In genomic region chr5:110909415-110909814, GRCh38 we compare ENCODE assay signal across 2 cellular contexts.
TF ChIP-seq lines count a peak whose summit lies in the region.

No MANE protein-coding gene starts in this region.

TF ChIP-seq in SK-N-SH treated with all-trans-retinoic acid at 6 μM for 48 hours, 23 proteins besides CTCF, POLR2A, EP300 and RAD21:
- TF ChIP-seq TSHZ2 (CRISPR knock-in tag; IDR thresholded peaks at IDR 0.05) (no peak), ZNF70 (CRISPR knock-in tag; IDR thresholded peaks at IDR 0.05) (no peak)
TF ChIP-seq in SK-N-SH treated with all-trans-retinoic acid at 6 μM for 48 hours: peak in this region for 0.

TF ChIP-seq in HepG2, 621 proteins besides CTCF, POLR2A, EP300 and RAD21:
- TF ChIP-seq ZBTB42 (CRISPR knock-in tag; IDR thresholded peaks at IDR 0.05) (no peak), HOXA9 (CRISPR knock-in tag; IDR thresholded peaks at IDR 0.05; ENCODE audit: borderline replicate concordance) (no peak), ZNF329 (CRISPR knock-in tag; IDR thresholded peaks at IDR 0.05; ENCODE audit: low read depth) (no peak), ZNF556 (CRISPR knock-in tag; IDR thresholded peaks at IDR 0.05; ENCODE audit: borderline replicate concordance) (no peak), CEBPZ (IDR thresholded peaks at IDR 0.05; ENCODE audit: low read length) (no peak), ZXDC (CRISPR knock-in tag; IDR thresholded peaks at IDR 0.05) (no peak), NCOA5 (CRISPR knock-in tag; IDR thresholded peaks at IDR 0.05) (no peak), PHF8 (CRISPR knock-in tag; IDR thresholded peaks at IDR 0.05) (no peak), STAT5B (CRISPR knock-in tag; IDR thresholded peaks at IDR 0.05) (no peak), RBAK (CRISPR knock-in tag; IDR thresholded peaks at IDR 0.05) (no peak), KMT2B (CRISPR knock-in tag; IDR thresholded peaks at IDR 0.05) (no peak), SIN3A (IDR thresholded peaks at IDR 0.05; ENCODE audit: borderline replicate concordance, low read depth, low read length) (no peak)
